22 cellular contexts compared by ENCODE assay signal in genomic region chr1:5822266-5822665, GRCh38.
DNase-seq lines count a peak whose midpoint lies in the region; ATAC-seq and TF ChIP-seq lines count a peak whose summit lies in the region.
"Had no signal": no experiment of that assay in that cellular context is flagged by ENCODE, and none has a peak within 500 bp of the region (broad histone marks: within the 10 kb centered on the region; RNA-seq: fewer than 3 reads in every experiment).

No MANE protein-coding gene starts in this region.

- CTCF ChIA-PET in Panc1 (lab: Charles Lee) (no interaction called here), Caco-2 (lab: Charles Lee) (no interaction called here)

- H3K36me3 ChIP-seq in BLaER1: peaks cover 7% of the 10 kb centered on the region; the same call in 1 of the 2 replicates
- H3K36me3 ChIP-seq in Panc1 (ENCODE audit: control insufficient read depth, insufficient read depth, low read length): no peaks in the 10 kb centered on the region
- H3K36me3 ChIP-seq in Caco-2 (ENCODE audit: control insufficient read depth, insufficient read depth, low read length): no peaks in the 10 kb centered on the region
- H3K36me3 ChIP-seq: BE2C had no signal

- no peak overlapping the region for H3K4me3 Mint-ChIP-seq in chondrocyte (ENCODE audit: unreplicated experiment)
- no peak overlapping the region for H3K4me3 Mint-ChIP-seq in stimulated activated memory B cell treated with anti-CD40 and anti-IgM and Interleukin-4, amounts not matched to agents 10 μg/mL and 1 μg/mL and 100 μg/mL, for 72 hours
- no peak overlapping the region for H3K4me3 Mint-ChIP-seq in Caco-2 (ENCODE audit: unreplicated experiment)
- H3K4me3 Mint-ChIP-seq: CD4-positive, alpha-beta T cell; CD8-positive, alpha-beta T cell had no signal

- in situ Hi-C loops in Panc1 (cut with HindIII; ENCODE audit: low pct_unique_long_range_greater_than_20kb, low sequenced_read_pairs): no loop called here

- no peaks in the 10 kb centered on the region for H3K36me3 Mint-ChIP-seq in chondrocyte (ENCODE audit: low read depth)
- H3K36me3 Mint-ChIP-seq in stimulated activated memory B cell treated with anti-CD40 and anti-IgM and Interleukin-4, amounts not matched to agents 10 μg/mL and 1 μg/mL and 100 μg/mL, for 72 hours: no peaks in the 10 kb centered on the region
- H3K36me3 Mint-ChIP-seq in Caco-2 (ENCODE audit: insufficient read depth, unreplicated experiment): peaks cover 5% of the 10 kb centered on the region
- H3K36me3 Mint-ChIP-seq: CD8-positive, alpha-beta T cell had no signal

- no peaks in the 10 kb centered on the region for H3K4me1 Mint-ChIP-seq in chondrocyte (ENCODE audit: low read depth)
- H3K4me1 Mint-ChIP-seq in stimulated activated memory B cell treated with anti-CD40 and anti-IgM and Interleukin-4, amounts not matched to agents 10 μg/mL and 1 μg/mL and 100 μg/mL, for 72 hours: no peaks in the 10 kb centered on the region
- H3K4me1 Mint-ChIP-seq in Caco-2 (ENCODE audit: low read depth, unreplicated experiment): no peaks in the 10 kb centered on the region

- DNase-seq in Panc1 (ENCODE audit: low read depth, low spot score): no peak
- DNase-seq in chondrocyte (ENCODE audit: low spot score): peak; percentile 74
- no peak for DNase-seq in Caco-2
- DNase-seq in superior temporal gyrus (ENCODE audit: extremely low spot score): no peak
- no peak for DNase-seq in SK-N-DZ (ENCODE audit: low spot score)
- DNase-seq in C1 segment of cervical spinal cord (lab: John Stamatoyannopoulos, UW): no peak
- DNase-seq: ACHN; BE2C; CD4-positive, alpha-beta T cell; CD8-positive, alpha-beta T cell; DMS153; DMS53; DMS79; DND-41; EL; GDM1 had no signal

- H3K4me1 ChIP-seq in BLaER1: peaks cover 81% of the 10 kb centered on the region
- H3K4me1 ChIP-seq in Panc1 (ENCODE audit: control insufficient read depth, insufficient read depth, low read length): no peaks in the 10 kb centered on the region
- H3K4me1 ChIP-seq in Caco-2: no peaks in the 10 kb centered on the region
- H3K4me1 ChIP-seq: A549, BE2C had no signal

- no peak overlapping the region for H3K4me3 ChIP-seq in BLaER1
- no peak overlapping the region for H3K4me3 ChIP-seq in Panc1 (ENCODE audit: low read depth in 2 of 2, low read length in 2 of 2)
- no peak overlapping the region for H3K4me3 ChIP-seq in Caco-2 (ENCODE audit: low read depth, low read length)
- H3K4me3 ChIP-seq: A549, GM12878 had no signal

- peaks cover 5% of the 10 kb centered on the region for H3K27me3 Mint-ChIP-seq in chondrocyte (ENCODE audit: low read depth)
- H3K27me3 Mint-ChIP-seq in stimulated activated memory B cell treated with anti-CD40 and anti-IgM and Interleukin-4, amounts not matched to agents 10 μg/mL and 1 μg/mL and 100 μg/mL, for 72 hours: peaks cover 33% of the 10 kb centered on the region
- H3K27me3 Mint-ChIP-seq in Caco-2 (ENCODE audit: insufficient read depth, unreplicated experiment): peaks cover 2% of the 10 kb centered on the region

- H3K27ac ChIP-seq in BLaER1 (peak overlapping the region; percentile 76), Panc1 (ENCODE audit: low read length) (no peak overlapping the region)
- H3K27ac ChIP-seq: 22Rv1, A549, C4-2B had no signal

- no peak overlapping the region for H3K27ac Mint-ChIP-seq in chondrocyte (ENCODE audit: unreplicated experiment)
- no peak overlapping the region for H3K27ac Mint-ChIP-seq in stimulated activated memory B cell treated with anti-CD40 and anti-IgM and Interleukin-4, amounts not matched to agents 10 μg/mL and 1 μg/mL and 100 μg/mL, for 72 hours
- no peak overlapping the region for H3K27ac Mint-ChIP-seq in Caco-2 (ENCODE audit: unreplicated experiment)
- H3K27ac Mint-ChIP-seq: CD4-positive, alpha-beta T cell; CD8-positive, alpha-beta T cell had no signal

- H3K4me2 ChIP-seq in BLaER1: peak overlapping the region; percentile 92
- H3K4me2 ChIP-seq: A549 had no signal

- POLR2A ChIA-PET in Panc1 (lab: Charles Lee): no interaction called here
- POLR2A ChIA-PET in Caco-2 (lab: Charles Lee): no interaction called here

- BruUV-seq in Panc1 (replicated peaks; lab: Mats Ljungman, UMichigan): no TSS peak
- BruUV-seq in Caco-2 (replicated peaks; lab: Mats Ljungman, UMichigan): no TSS peak

- 0 out of 2 replicates have a peak, but pooled peaks have one; percentile 8 for ATAC-seq in Panc1
- ATAC-seq in stimulated activated memory B cell treated with anti-CD40 and anti-IgM and Interleukin-4, amounts not matched to agents 10 μg/mL and 1 μg/mL and 100 μg/mL, for 72 hours: peak; percentile 27
- ATAC-seq: A549; CD8-positive, alpha-beta T cell; GM12878 had no signal

- no peak for TF ChIP-seq CTCF in Panc1 (IDR thresholded peaks at IDR 0.05)
- no peak for TF ChIP-seq CTCF in chondrocyte (IDR thresholded peaks at IDR 0.05)
- TF ChIP-seq CTCF in Caco-2 (IDR thresholded peaks at IDR 0.05; ENCODE audit: insufficient read depth in 1 of 2, low read depth in 1 of 2, low read length in 1 of 2, severe bottlenecking in 1 of 2, unreplicated experiment in 1 of 2): no peak

- H3K9ac ChIP-seq in BLaER1: peak overlapping the region; percentile 51; the same call in 1 of the 2 replicates

- no peaks in the 10 kb centered on the region for H3K27me3 ChIP-seq in BLaER1
- H3K27me3 ChIP-seq in Panc1 (ENCODE audit: control insufficient read depth, insufficient read depth, low read length): peaks cover 3% of the 10 kb centered on the region; the same call in 1 of the 2 replicates
- H3K27me3 ChIP-seq in Caco-2 (replicated peaks; ENCODE audit: control insufficient read depth, insufficient read depth, low read length): no peaks in the 10 kb centered on the region
- H3K27me3 ChIP-seq: BE2C had no signal

- H4K20me1 ChIP-seq in BLaER1: no peaks in the 10 kb centered on the region

- H3K9me3 ChIP-seq in BLaER1 (peaks cover 19% of the 10 kb centered on the region), Panc1 (ENCODE audit: control insufficient read depth, insufficient read depth, low read depth, low read length) (no peaks in the 10 kb centered on the region), Caco-2 (no peaks in the 10 kb centered on the region)
- H3K9me3 ChIP-seq: A549, BE2C had no signal

- intact Hi-C loops in Panc1 (cut with micrococcal nuclease; ENCODE audit: unreplicated experiment) (no loop called here), Caco-2 (cut with micrococcal nuclease; ENCODE audit: unreplicated experiment) (no loop called here)

- H3K9me3 Mint-ChIP-seq in chondrocyte (ENCODE audit: low read depth) (peaks cover 10% of the 10 kb centered on the region), Caco-2 (ENCODE audit: unreplicated experiment) (no peaks in the 10 kb centered on the region)
- peaks cover 2% of the 10 kb centered on the region for H3K9me3 Mint-ChIP-seq in stimulated activated memory B cell treated with anti-CD40 and anti-IgM and Interleukin-4, amounts not matched to agents 10 μg/mL and 1 μg/mL and 100 μg/mL, for 72 hours
